Comparison of ENCODE assay signal across 28 cellular contexts in genomic region chr3:117875887-117876286, GRCh38.
"Had no signal": no experiment of that assay in that cellular context is flagged by ENCODE, and none has a peak within 500 bp of the region (broad histone marks: within the 10 kb centered on the region; RNA-seq: fewer than 3 reads in every experiment).

No MANE protein-coding gene starts in this region.

- H3K36me3 Mint-ChIP-seq: activated naive CD4-positive, alpha-beta T cell treated with anti-CD3 and anti-CD28 coated beads, Interleukin-2, amount 10 ng/mL, durations not matched to agents 7 days and 5 days; activated naive CD8-positive, alpha-beta T cell treated with anti-CD3 and anti-CD28 coated beads, Interleukin-2, amount 10 ng/mL, durations not matched to agents 7 days and 5 days; natural killer cell treated with Interleukin-12 subunit alpha and Interleukin-12 subunit beta and Interleukin-15 and Interleukin-18, amount 100 ng/mL, for 72 hours; stimulated activated effector memory CD8-positive, alpha-beta T cell treated with anti-CD3 and anti-CD28 coated beads, Interleukin-12 subunit alpha, Interleukin-12 subunit beta, amount 100 ng/mL, for 72 hours; WTC11 had no signal

- DNase-seq: activated CD4-positive, alpha-beta memory T cell treated with anti-CD3 and anti-CD28 coated beads, Interleukin-2, amount 10 ng/mL, durations not matched to agents 7 days and 5 days; activated CD4-positive, alpha-beta T cell treated with anti-CD3 and anti-CD28 coated beads for 1 hour; activated CD4-positive, alpha-beta T cell treated with anti-CD3 and anti-CD28 coated beads, Interleukin-2, amount 10 ng/mL, durations not matched to agents 7 days and 5 days; activated CD8-positive, alpha-beta memory T cell treated with anti-CD3 and anti-CD28 coated beads, Interleukin-2, amount 50 U/mL, for 48 hours; activated gamma-delta T cell; activated naive CD4-positive, alpha-beta T cell treated with anti-CD3 and anti-CD28 coated beads, Interleukin-2, amount 10 ng/mL, durations not matched to agents 7 days and 5 days; activated naive CD8-positive, alpha-beta T cell treated with anti-CD3 and anti-CD28 coated beads, Interleukin-2, amount 10 ng/mL, durations not matched to agents 7 days and 5 days; activated T-cell treated with anti-CD3 and anti-CD28 coated beads, Interleukin-2, amount 50 U/mL, for 24 hours; caudate nucleus; cortex of kidney; effector memory CD8-positive, alpha-beta T cell; head of caudate nucleus; hypothalamus; immature natural killer cell; mucosa of descending colon; posterior cingulate gyrus; right lobe of liver; stimulated activated CD4-positive, alpha-beta T cell treated with anti-CD3 and anti-CD28 coated beads, Interleukin-4, amount 100 ng/mL, for 24 hours; stomach; T-helper 17 cell; T1000; thyroid gland; upper lobe of right lung had no signal

- H3K4me1 ChIP-seq: gastroesophageal sphincter, right lobe of liver, stomach, thyroid gland, upper lobe of right lung had no signal

- H3K27me3 Mint-ChIP-seq: activated CD4-positive, alpha-beta memory T cell treated with anti-CD3 and anti-CD28 coated beads, Interleukin-2, amount 10 ng/mL, durations not matched to agents 7 days and 5 days; activated CD4-positive, alpha-beta T cell treated with anti-CD3 and anti-CD28 coated beads, Interleukin-2, amount 10 ng/mL, durations not matched to agents 7 days and 5 days; activated naive CD4-positive, alpha-beta T cell treated with anti-CD3 and anti-CD28 coated beads, Interleukin-2, amount 10 ng/mL, durations not matched to agents 7 days and 5 days; activated naive CD8-positive, alpha-beta T cell treated with anti-CD3 and anti-CD28 coated beads, Interleukin-2, amount 10 ng/mL, durations not matched to agents 7 days and 5 days; activated T-cell treated with anti-CD3 and anti-CD28 coated beads, Interleukin-2, amount 50 U/mL, for 24 hours; effector memory CD8-positive, alpha-beta T cell; natural killer cell treated with Interleukin-12 subunit alpha and Interleukin-12 subunit beta and Interleukin-15 and Interleukin-18, amount 100 ng/mL, for 72 hours; T-helper 17 cell had no signal

- H3K36me3 ChIP-seq: gastroesophageal sphincter, right lobe of liver, stomach, thyroid gland, upper lobe of right lung had no signal

- H3K4me1 Mint-ChIP-seq: activated CD4-positive, alpha-beta memory T cell treated with anti-CD3 and anti-CD28 coated beads, Interleukin-2, amount 10 ng/mL, durations not matched to agents 7 days and 5 days; activated CD4-positive, alpha-beta T cell treated with anti-CD3 and anti-CD28 coated beads, Interleukin-2, amount 10 ng/mL, durations not matched to agents 7 days and 5 days; activated naive CD4-positive, alpha-beta T cell treated with anti-CD3 and anti-CD28 coated beads, Interleukin-2, amount 10 ng/mL, durations not matched to agents 7 days and 5 days; activated naive CD8-positive, alpha-beta T cell treated with anti-CD3 and anti-CD28 coated beads, Interleukin-2, amount 10 ng/mL, durations not matched to agents 7 days and 5 days; immature natural killer cell; stimulated activated effector memory CD8-positive, alpha-beta T cell treated with anti-CD3 and anti-CD28 coated beads, Interleukin-12 subunit alpha, Interleukin-12 subunit beta, amount 100 ng/mL, for 72 hours; T-helper 17 cell had no signal

- H3K27ac ChIP-seq: gastroesophageal sphincter, right lobe of liver, skin epidermis, stomach, thyroid gland, upper lobe of right lung had no signal

- H3K9me3 ChIP-seq: gastroesophageal sphincter, mucosa of descending colon, right lobe of liver, stomach, thyroid gland, upper lobe of right lung had no signal

- H3K27me3 ChIP-seq: gastroesophageal sphincter, right lobe of liver, stomach, thyroid gland, upper lobe of right lung had no signal

- H3K4me3 Mint-ChIP-seq: activated CD4-positive, alpha-beta memory T cell treated with anti-CD3 and anti-CD28 coated beads, Interleukin-2, amount 10 ng/mL, durations not matched to agents 7 days and 5 days; activated CD4-positive, alpha-beta T cell treated with anti-CD3 and anti-CD28 coated beads, Interleukin-2, amount 10 ng/mL, durations not matched to agents 7 days and 5 days; activated naive CD4-positive, alpha-beta T cell treated with anti-CD3 and anti-CD28 coated beads, Interleukin-2, amount 10 ng/mL, durations not matched to agents 7 days and 5 days; activated naive CD8-positive, alpha-beta T cell treated with anti-CD3 and anti-CD28 coated beads, Interleukin-2, amount 10 ng/mL, durations not matched to agents 7 days and 5 days; activated T-cell treated with anti-CD3 and anti-CD28 coated beads, Interleukin-2, amount 50 U/mL, for 24 hours; effector memory CD8-positive, alpha-beta T cell; immature natural killer cell; natural killer cell treated with Interleukin-12 subunit alpha and Interleukin-12 subunit beta and Interleukin-15 and Interleukin-18, amount 100 ng/mL, for 72 hours; stimulated activated effector memory CD8-positive, alpha-beta T cell treated with anti-CD3 and anti-CD28 coated beads, Interleukin-12 subunit alpha, Interleukin-12 subunit beta, amount 100 ng/mL, for 72 hours; T-helper 17 cell; WTC11 had no signal

- H3K27ac Mint-ChIP-seq: activated CD4-positive, alpha-beta memory T cell treated with anti-CD3 and anti-CD28 coated beads, Interleukin-2, amount 10 ng/mL, durations not matched to agents 7 days and 5 days; activated CD4-positive, alpha-beta T cell treated with anti-CD3 and anti-CD28 coated beads, Interleukin-2, amount 10 ng/mL, durations not matched to agents 7 days and 5 days; activated naive CD4-positive, alpha-beta T cell treated with anti-CD3 and anti-CD28 coated beads, Interleukin-2, amount 10 ng/mL, durations not matched to agents 7 days and 5 days; activated naive CD8-positive, alpha-beta T cell treated with anti-CD3 and anti-CD28 coated beads, Interleukin-2, amount 10 ng/mL, durations not matched to agents 7 days and 5 days; activated T-cell treated with anti-CD3 and anti-CD28 coated beads, Interleukin-2, amount 50 U/mL, for 24 hours; effector memory CD8-positive, alpha-beta T cell; immature natural killer cell; natural killer cell treated with Interleukin-12 subunit alpha and Interleukin-12 subunit beta and Interleukin-15 and Interleukin-18, amount 100 ng/mL, for 72 hours; stimulated activated effector memory CD8-positive, alpha-beta T cell treated with anti-CD3 and anti-CD28 coated beads, Interleukin-12 subunit alpha, Interleukin-12 subunit beta, amount 100 ng/mL, for 72 hours; T-helper 17 cell; WTC11 had no signal

- H3K4me3 ChIP-seq: gastroesophageal sphincter, mucosa of descending colon, right lobe of liver, skin epidermis, stomach, thyroid gland, upper lobe of right lung had no signal

- H3K9me3 Mint-ChIP-seq: activated CD4-positive, alpha-beta memory T cell treated with anti-CD3 and anti-CD28 coated beads, Interleukin-2, amount 10 ng/mL, durations not matched to agents 7 days and 5 days; activated naive CD4-positive, alpha-beta T cell treated with anti-CD3 and anti-CD28 coated beads, Interleukin-2, amount 10 ng/mL, durations not matched to agents 7 days and 5 days; WTC11 had no signal
